In the genomic region with DNA sequence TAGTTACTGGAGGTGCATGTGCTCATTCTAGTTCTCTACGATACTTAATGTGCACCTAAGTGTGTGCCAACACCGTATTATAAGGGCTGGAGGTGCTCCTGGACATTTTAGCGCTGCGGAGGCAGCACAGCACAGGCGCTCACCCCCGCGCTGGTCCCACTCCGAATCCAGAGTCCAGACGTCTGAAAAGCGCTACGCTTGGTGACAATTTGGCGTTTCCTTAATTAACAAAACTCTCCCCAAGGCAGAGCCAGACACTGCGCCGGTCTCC, we compare ENCODE assay signal across 1 cellular context.
TF ChIP-seq lines count a peak whose summit lies in the region.

No MANE protein-coding gene starts in this region.

TF ChIP-seq in A549, 52 proteins besides CTCF, POLR2A, EP300 and RAD21 (continued from another document):
- TF ChIP-seq, protein P1, sequence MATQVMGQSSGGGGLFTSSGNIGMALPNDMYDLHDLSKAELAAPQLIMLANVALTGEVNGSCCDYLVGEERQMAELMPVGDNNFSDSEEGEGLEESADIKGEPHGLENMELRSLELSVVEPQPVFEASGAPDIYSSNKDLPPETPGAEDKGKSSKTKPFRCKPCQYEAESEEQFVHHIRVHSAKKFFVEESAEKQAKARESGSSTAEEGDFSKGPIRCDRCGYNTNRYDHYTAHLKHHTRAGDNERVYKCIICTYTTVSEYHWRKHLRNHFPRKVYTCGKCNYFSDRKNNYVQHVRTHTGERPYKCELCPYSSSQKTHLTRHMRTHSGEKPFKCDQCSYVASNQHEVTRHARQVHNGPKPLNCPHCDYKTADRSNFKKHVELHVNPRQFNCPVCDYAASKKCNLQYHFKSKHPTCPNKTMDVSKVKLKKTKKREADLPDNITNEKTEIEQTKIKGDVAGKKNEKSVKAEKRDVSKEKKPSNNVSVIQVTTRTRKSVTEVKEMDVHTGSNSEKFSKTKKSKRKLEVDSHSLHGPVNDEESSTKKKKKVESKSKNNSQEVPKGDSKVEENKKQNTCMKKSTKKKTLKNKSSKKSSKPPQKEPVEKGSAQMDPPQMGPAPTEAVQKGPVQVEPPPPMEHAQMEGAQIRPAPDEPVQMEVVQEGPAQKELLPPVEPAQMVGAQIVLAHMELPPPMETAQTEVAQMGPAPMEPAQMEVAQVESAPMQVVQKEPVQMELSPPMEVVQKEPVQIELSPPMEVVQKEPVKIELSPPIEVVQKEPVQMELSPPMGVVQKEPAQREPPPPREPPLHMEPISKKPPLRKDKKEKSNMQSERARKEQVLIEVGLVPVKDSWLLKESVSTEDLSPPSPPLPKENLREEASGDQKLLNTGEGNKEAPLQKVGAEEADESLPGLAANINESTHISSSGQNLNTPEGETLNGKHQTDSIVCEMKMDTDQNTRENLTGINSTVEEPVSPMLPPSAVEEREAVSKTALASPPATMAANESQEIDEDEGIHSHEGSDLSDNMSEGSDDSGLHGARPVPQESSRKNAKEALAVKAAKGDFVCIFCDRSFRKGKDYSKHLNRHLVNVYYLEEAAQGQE (IDR thresholded peaks at IDR 0.05) = no peak
- no peak for TF ChIP-seq CHD2 (IDR thresholded peaks at IDR 0.05; ENCODE audit: low read length, partially characterized antibody)
TF ChIP-seq in A549: peak in this region for 0.
